8 cellular contexts compared by ENCODE assay signal in the genomic region with DNA sequence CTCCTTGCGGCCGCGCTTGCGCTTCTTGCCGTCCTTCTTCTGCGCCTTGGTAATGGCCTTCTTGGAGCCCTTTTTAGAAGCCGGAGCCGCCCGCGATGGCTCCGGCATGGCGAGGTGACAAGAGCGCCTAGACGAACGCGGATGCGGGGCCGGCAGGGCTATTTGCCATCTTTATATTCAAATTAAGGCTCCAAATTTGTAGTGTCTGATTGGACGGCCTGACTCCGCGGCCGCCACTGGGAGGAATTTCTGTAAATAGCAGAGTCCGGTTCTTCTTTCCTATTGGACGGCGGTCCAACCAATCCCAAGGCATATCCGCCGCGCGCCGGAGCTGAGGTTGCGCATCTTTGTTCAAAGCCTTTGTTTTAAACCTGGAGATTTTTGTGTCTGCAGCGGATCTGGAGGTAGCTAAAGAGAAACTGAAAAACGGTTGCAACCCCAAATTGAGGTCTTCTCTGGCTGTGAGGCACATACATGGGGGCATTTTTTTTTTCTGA. TPM values are rescaled to one million over a fixed set of nuclear protein-coding genes. Genes with fewer than 3 reads are reported as not detected.
DNase-seq lines count a peak whose midpoint lies in the region; ATAC-seq and TF ChIP-seq lines count a peak whose summit lies in the region.

No MANE protein-coding gene starts in this region.

- peak; percentile 77 to 86 (median 82) for DNase-seq in CD4-positive, alpha-beta T cell
- DNase-seq in HUDEP-2 (lab: John Stamatoyannopoulos, UW; ENCODE audit: unreplicated experiment in 76 of 76), result peak in 56 of 76 experiments; percentile 6 to 81 (median 56)
- DNase-seq in T-cell, result peak; percentile 66 to 87 (median 82)
- peak; percentile 38 for DNase-seq in amniotic stem cell (lab: John Stamatoyannopoulos, UW)
- DNase-seq in right cardiac atrium, result peak; percentile 76 to 90 (median 84)
- DNase-seq in skeletal muscle cell (ENCODE audit: low read depth), result peak; percentile 36
- no peak for DNase-seq in GOT3 (lab: John Stamatoyannopoulos, UW)

- peak overlapping the region; percentile 19 for H3K4me3 ChIP-seq in right cardiac atrium (ENCODE audit: low read length)
- peak overlapping the region; percentile 52 for H3K4me3 ChIP-seq in skeletal muscle cell (ENCODE audit: low read depth, low read length)

- peaks cover 12% of the 10 kb centered on the region for H3K27me3 ChIP-seq in CD4-positive, alpha-beta T cell (ENCODE audit: control insufficient read depth, insufficient read depth, low read length)
- no peaks in the 10 kb centered on the region for H3K27me3 ChIP-seq in right cardiac atrium (ENCODE audit: control insufficient read depth, insufficient read depth)

- H3K27ac Mint-ChIP-seq in CD4-positive, alpha-beta T cell, result peak overlapping the region; percentile 77
- peak overlapping the region; percentile 79 to 85 for H3K27ac Mint-ChIP-seq in T-cell

- POLR2A ChIA-PET in CD4-positive, alpha-beta T cell (lab: Charles Lee), result interaction anchor here (0.9 to 3.7 kb wide), 9 partner anchors 9 to 355 kb away, joined by 3 to 70 read pairs (median 7); a partner anchor contains a TSS
- POLR2A ChIA-PET in T-cell (lab: Charles Lee), result interaction anchor here in 1 of 2 donors (0.7 kb wide), 1 partner anchor 359 kb away, joined by 3 read pairs; no protein-coding TSS in a partner anchor

- CTCF ChIA-PET in CD4-positive, alpha-beta T cell (lab: Charles Lee), result interaction anchor here (0.9 to 1.7 kb wide), 2 partner anchors 22 to 298 kb away, joined by 3 to 5 read pairs; no protein-coding TSS in a partner anchor
- CTCF ChIA-PET in T-cell (lab: Charles Lee), result interaction anchor here (0.6 to 1.3 kb wide), 6 partner anchors 8 to 465 kb away, joined by 3 to 7 read pairs (median 4); a partner anchor contains a TSS

- intact Hi-C loops in CD4-positive, alpha-beta T cell (cut with DNase I, micrococcal nuclease), result loop anchor here in 1 of 2 experiments (2.0 to 10.0 kb wide), 2 partner anchors 22 to 330 kb away; a partner anchor contains a TSS
- intact Hi-C loops in right cardiac atrium (cut with DNase I), result no loop called here

- no peaks in the 10 kb centered on the region for H3K9me3 Mint-ChIP-seq in CD4-positive, alpha-beta T cell
- no peaks in the 10 kb centered on the region for H3K9me3 Mint-ChIP-seq in T-cell

- H3K4me1 Mint-ChIP-seq in CD4-positive, alpha-beta T cell (ENCODE audit: low read depth), result peaks cover 41% of the 10 kb centered on the region
- peaks cover 43 to 50% (median 48%) of the 10 kb centered on the region in 3 donors for H3K4me1 Mint-ChIP-seq in T-cell

- 3% methylated on average over 33 of the region's 33 CpGs for WGBS in right cardiac atrium

- no peak for TF ChIP-seq CTCF in CD4-positive, alpha-beta T cell (IDR thresholded peaks at IDR 0.05)

- no peaks in the 10 kb centered on the region for H3K36me3 Mint-ChIP-seq in CD4-positive, alpha-beta T cell (ENCODE audit: low read depth)
- H3K36me3 Mint-ChIP-seq in T-cell, result no peaks in the 10 kb centered on the region

- H3K27me3 Mint-ChIP-seq in CD4-positive, alpha-beta T cell, result peaks cover 17% of the 10 kb centered on the region
- H3K27me3 Mint-ChIP-seq in T-cell, result peaks cover 14 to 18% of the 10 kb centered on the region in 2 donors

- H3K27ac ChIP-seq in CD4-positive, alpha-beta T cell (ENCODE audit: low read depth, low read length), result no peak overlapping the region
- no peak overlapping the region for H3K27ac ChIP-seq in right cardiac atrium (ENCODE audit: low read length)

- peaks cover 4% of the 10 kb centered on the region for H3K4me1 ChIP-seq in right cardiac atrium (ENCODE audit: control insufficient read depth, insufficient read depth, low read length)

- ATAC-seq in CD4-positive, alpha-beta T cell (ENCODE audit: poor library complexity), result peak; percentile 97
- ATAC-seq in GM19468 (IDR thresholded peaks at IDR 0.05; ENCODE audit: extremely low read depth, unreplicated experiment), result peak; percentile 62
- ATAC-seq in T-cell (replicated peaks in 1 of 4), result peak; percentile 96 to 98 (median 96)
- peak; percentile 90 to 91 for ATAC-seq in right cardiac atrium

- H3K4me3 Mint-ChIP-seq in CD4-positive, alpha-beta T cell, result peak overlapping the region; percentile 88
- H3K4me3 Mint-ChIP-seq in T-cell, result peak overlapping the region; percentile 76 to 83 (median 82)

- H3K9me3 ChIP-seq in CD4-positive, alpha-beta T cell (ENCODE audit: control insufficient read depth, low read length), result no peaks in the 10 kb centered on the region
- no peaks in the 10 kb centered on the region for H3K9me3 ChIP-seq in right cardiac atrium (ENCODE audit: control insufficient read depth, low read length)

RNA-seq across cellular contexts. Expression of a gene that starts 22.6 kb away (rescaled TPM):
- 10 to 100 TPM; 40.7 to 45.1 TPM for total RNA-seq in CD4-positive, alpha-beta T cell
- total RNA-seq in T-cell (100 to 1,000 TPM in 2 of 5 donors, 10 to 100 TPM in 3; 59.6 to 105 (median 94.9) TPM), right cardiac atrium (100 to 1,000 TPM in 2 of 4 donors, 10 to 100 TPM in 2; 80.5 to 113 (median 94.2) TPM)
- 34.1 TPM for polyA plus RNA-seq in right cardiac atrium

RNA-seq across cellular contexts. Expression of a gene that starts 47.9 kb away (rescaled TPM):
- total RNA-seq in CD4-positive, alpha-beta T cell, result under 1 TPM; 0.73 to 0.96 TPM
- total RNA-seq in T-cell, result 1 to 10 TPM in 4 of 5 donors, under 1 TPM in 1; 0.90 to 4.7 (median 1.7) TPM
- 1 to 10 TPM in 2 of 4 donors, under 1 TPM in 2; 0.56 to 2.4 (median 1.2) TPM for total RNA-seq in right cardiac atrium
- polyA plus RNA-seq in right cardiac atrium, result 0.41 TPM

RNA-seq across cellular contexts. Expression of a gene that starts 57.9 kb away (rescaled TPM):
- total RNA-seq in CD4-positive, alpha-beta T cell, result 10 to 100 TPM; 32.0 to 32.6 TPM
- total RNA-seq in T-cell (10 to 100 TPM; 36.4 to 66.6 (median 61.7) TPM), right cardiac atrium (10 to 100 TPM in 1 of 4 donors, 1 to 10 TPM in 3; 8.9 to 10.7 (median 9.5) TPM)
- polyA plus RNA-seq in right cardiac atrium, result 5.9 TPM
